ENCODE assay signal across 28 cellular contexts in genomic region chr4:124155239-124155638, GRCh38.
"Had no signal": no experiment of that assay in that cellular context is flagged by ENCODE, and none has a peak within 500 bp of the region (broad histone marks: within the 10 kb centered on the region; RNA-seq: fewer than 3 reads in every experiment).

No MANE protein-coding gene starts in this region.

- H3K4me3 Mint-ChIP-seq: dendritic cell treated with granulocyte-macrophage colony-stimulating factor and Interleukin-4, amounts not matched to agents 40 ng/mL and 50 ng/mL, for 4 days; effector memory CD8-positive, alpha-beta T cell; endodermal cell; mesothelial cell of epicardium; naive B cell had no signal

- H3K9me3 ChIP-seq: colonic mucosa, esophagus squamous epithelium, gastrocnemius medialis, left lung, lower lobe of right lung, mucosa of descending colon had no signal

- H3K36me3 ChIP-seq: colonic mucosa, esophagus squamous epithelium, gastrocnemius medialis, heart right ventricle, left lung, lower lobe of right lung had no signal

- DNase-seq: colonic mucosa; cortex of kidney; effector CD8-positive, alpha-beta T cell; effector memory CD8-positive, alpha-beta T cell; endodermal cell; erythroblast; esophagus squamous epithelium; foreskin fibroblast; foreskin melanocyte; gastrocnemius medialis; glutamatergic neuron; head of caudate nucleus; heart right ventricle; hippocampal formation; left cardiac atrium; left lung; left ventricle myocardium superior; lower lobe of right lung; mesenchymal stem cell; mucosa of descending colon; naive B cell had no signal

- H3K27me3 Mint-ChIP-seq: dendritic cell treated with granulocyte-macrophage colony-stimulating factor and Interleukin-4, amounts not matched to agents 40 ng/mL and 50 ng/mL, for 4 days; effector memory CD8-positive, alpha-beta T cell had no signal

- H3K27ac ChIP-seq: colonic mucosa, epithelial cell of prostate, esophagus squamous epithelium, gastrocnemius medialis, heart right ventricle, left lung, lower lobe of right lung had no signal

- H3K36me3 Mint-ChIP-seq: naive B cell had no signal

- H3K27me3 ChIP-seq: colonic mucosa, esophagus squamous epithelium, gastrocnemius medialis, heart right ventricle, left lung had no signal

- FAIRE-seq: endometrium, islet of Langerhans, keratinocyte had no signal

- H3K4me1 Mint-ChIP-seq: endodermal cell, naive B cell had no signal

- H3K4me1 ChIP-seq: colonic mucosa, esophagus squamous epithelium, gastrocnemius medialis, left lung, lower lobe of right lung had no signal

- H3K27ac Mint-ChIP-seq: dendritic cell treated with granulocyte-macrophage colony-stimulating factor and Interleukin-4, amounts not matched to agents 40 ng/mL and 50 ng/mL, for 4 days; effector memory CD8-positive, alpha-beta T cell; endodermal cell; mesothelial cell of epicardium; naive B cell had no signal

- H3K4me3 ChIP-seq: colonic mucosa, esophagus squamous epithelium, gastrocnemius medialis, heart right ventricle, left lung, lower lobe of right lung, mucosa of descending colon had no signal

- ATAC-seq: effector memory CD8-positive, alpha-beta T cell; esophagus mucosa; gastrocnemius medialis; heart right ventricle; left cardiac atrium; left lung; left ventricle myocardium superior; lower lobe of right lung; mucosa of descending colon had no signal
